ENCODE assay signal across 16 cellular contexts in genomic region chr2:219998099-219998498, GRCh38.
DNase-seq lines count a peak whose midpoint lies in the region; ATAC-seq and TF ChIP-seq lines count a peak whose summit lies in the region.
"Had no signal": no experiment of that assay in that cellular context is flagged by ENCODE, and none has a peak within 500 bp of the region (broad histone marks: within the 10 kb centered on the region; RNA-seq: fewer than 3 reads in every experiment).

No MANE protein-coding gene starts in this region.

- H4K20me1 ChIP-seq in PC-3 (ENCODE audit: low read length) = no peaks in the 10 kb centered on the region

- intact Hi-C loops in PC-3 (cut with micrococcal nuclease) = loop anchor here (1.0 kb wide), 1 partner anchor 262 kb away; no protein-coding TSS in a partner anchor
- intact Hi-C loops in CD14-positive monocyte (cut with micrococcal nuclease) = no loop called here

- in situ Hi-C loops in GM13977 (cut with MboI; ENCODE audit: low pct_unique_long_range_greater_than_20kb, low sequenced_read_pairs, unreplicated experiment) = no loop called here

- H3K9me3 Mint-ChIP-seq in CD14-positive monocyte = peaks cover 0 to 3% (median 0%) of the 10 kb centered on the region in 7 donors
- H3K9me3 Mint-ChIP-seq: activated CD4-positive, alpha-beta T cell treated with anti-CD3 and anti-CD28 coated beads, Interleukin-2, amount 10 ng/mL, durations not matched to agents 24 days and 14 days; activated naive CD4-positive, alpha-beta T cell treated with anti-CD3 and anti-CD28 coated beads, Interleukin-2, amount 50 U/mL, for 72 hours; brain had no signal

- H3K36me3 ChIP-seq in PC-3 (ENCODE audit: low read depth, low read length) = no peaks in the 10 kb centered on the region

- no peaks in the 10 kb centered on the region for H3K79me2 ChIP-seq in PC-3 (ENCODE audit: low read length)

- peaks cover 8% of the 10 kb centered on the region; the same call in 1 of the 2 replicates for H3K4me1 ChIP-seq in PC-3 (ENCODE audit: insufficient read depth, low read length)

- no TSS peak for BruUV-seq in PC-3 (replicated peaks; lab: Mats Ljungman, UMichigan)

- no peak overlapping the region for H3K4me3 ChIP-seq in PC-3 (ENCODE audit: low read length)
- H3K4me3 ChIP-seq: dorsolateral prefrontal cortex had no signal

- H3K9me3 ChIP-seq in PC-3 (ENCODE audit: low read length) = no peaks in the 10 kb centered on the region

- DNase-seq in AG08395 (ENCODE audit: low spot score) (peak; percentile 33), GM13977 (ENCODE audit: low spot score) (no peak), PC-3 (peak; percentile 23), iPS-NIHi11 (ENCODE audit: low spot score) (peak; percentile 24), islet precursor cell (no peak), CD14-positive monocyte (ENCODE audit: low spot score) (no peak), NCI-H187 treated with DMSO at 0.1 percent for 48 hours (lab: John Stamatoyannopoulos, UW) (no peak)
- DNase-seq in stimulated activated CD4-positive, alpha-beta T cell treated with anti-CD3 and anti-CD28 coated beads, Interleukin-12 subunit alpha, Interleukin-12 subunit beta, amount 100 ng/mL, for 4 hours = no peak
- DNase-seq: activated CD4-positive, alpha-beta T cell treated with anti-CD3 and anti-CD28 coated beads, Interleukin-2, amount 10 ng/mL, durations not matched to agents 24 days and 14 days; dorsolateral prefrontal cortex; naive thymus-derived CD8-positive, alpha-beta T cell; SIG-M5 had no signal

- H3K27ac Mint-ChIP-seq in CD14-positive monocyte = no peak overlapping the region
- H3K27ac Mint-ChIP-seq: activated CD4-positive, alpha-beta T cell treated with anti-CD3 and anti-CD28 coated beads, Interleukin-2, amount 10 ng/mL, durations not matched to agents 24 days and 14 days; activated naive CD4-positive, alpha-beta T cell treated with anti-CD3 and anti-CD28 coated beads, Interleukin-2, amount 50 U/mL, for 72 hours; B cell; naive thymus-derived CD8-positive, alpha-beta T cell; stimulated activated naive CD8-positive, alpha-beta T cell treated with anti-CD3 and anti-CD28 coated beads, Interleukin-15, Interleukin-2, amounts not matched to agents 100 ng/mL and 50 ng/mL, for 24 hours had no signal

- H3K4me3 Mint-ChIP-seq in CD14-positive monocyte = no peak overlapping the region
- H3K4me3 Mint-ChIP-seq: activated CD4-positive, alpha-beta T cell treated with anti-CD3 and anti-CD28 coated beads, Interleukin-2, amount 10 ng/mL, durations not matched to agents 24 days and 14 days; B cell; brain; naive thymus-derived CD8-positive, alpha-beta T cell; stimulated activated naive CD8-positive, alpha-beta T cell treated with anti-CD3 and anti-CD28 coated beads, Interleukin-15, Interleukin-2, amounts not matched to agents 100 ng/mL and 50 ng/mL, for 24 hours had no signal

- H3K4me2 ChIP-seq in PC-3 (ENCODE audit: low read length) = no peak overlapping the region

- peak; percentile 73 for ATAC-seq in PC-3
- ATAC-seq: activated naive CD4-positive, alpha-beta T cell treated with anti-CD3 and anti-CD28 coated beads, Interleukin-2, amount 50 U/mL, for 72 hours; naive thymus-derived CD8-positive, alpha-beta T cell had no signal

- no peaks in the 10 kb centered on the region for H3F3A ChIP-seq in PC-3 (ENCODE audit: low read length, unreplicated experiment)

- H3K9ac ChIP-seq in PC-3 (ENCODE audit: low read length) = no peak overlapping the region

- no peaks in the 10 kb centered on the region for H3K36me3 Mint-ChIP-seq in CD14-positive monocyte
- H3K36me3 Mint-ChIP-seq: activated naive CD4-positive, alpha-beta T cell treated with anti-CD3 and anti-CD28 coated beads, Interleukin-2, amount 50 U/mL, for 72 hours; brain; naive thymus-derived CD8-positive, alpha-beta T cell had no signal

- no peak overlapping the region for H3K27ac ChIP-seq in PC-3 (ENCODE audit: low read length)
- H3K27ac ChIP-seq: dorsolateral prefrontal cortex had no signal

- no peaks in the 10 kb centered on the region for H3K27me3 ChIP-seq in PC-3 (ENCODE audit: low read length)

- no peaks in the 10 kb centered on the region for H3K27me3 Mint-ChIP-seq in CD14-positive monocyte (ENCODE audit: low read depth in 3 of 3)
- H3K27me3 Mint-ChIP-seq: activated CD4-positive, alpha-beta T cell treated with anti-CD3 and anti-CD28 coated beads, Interleukin-2, amount 10 ng/mL, durations not matched to agents 24 days and 14 days; B cell; brain; stimulated activated naive CD8-positive, alpha-beta T cell treated with anti-CD3 and anti-CD28 coated beads, Interleukin-15, Interleukin-2, amounts not matched to agents 100 ng/mL and 50 ng/mL, for 24 hours had no signal

- no peaks in the 10 kb centered on the region for H3K4me1 Mint-ChIP-seq in CD14-positive monocyte
- H3K4me1 Mint-ChIP-seq: activated CD4-positive, alpha-beta T cell treated with anti-CD3 and anti-CD28 coated beads, Interleukin-2, amount 10 ng/mL, durations not matched to agents 24 days and 14 days; B cell had no signal

- CTCF ChIA-PET in PC-3 (lab: Charles Lee) = no interaction called here

- no peaks in the 10 kb centered on the region for H3K9me2 ChIP-seq in PC-3 (replicated peaks; ENCODE audit: low read length)

- no peak overlapping the region for H2AFZ ChIP-seq in PC-3 (ENCODE audit: low read length)

- POLR2A ChIA-PET in PC-3 (lab: Charles Lee; ENCODE audit: unreplicated experiment) = no interaction called here

- peak; percentile 6 for TF ChIP-seq CTCF in GM13977 (IDR thresholded peaks at IDR 0.05; ENCODE audit: extremely low read depth, insufficient read depth, missing control alignments)
- TF ChIP-seq CTCF in PC-3 (conservative IDR thresholded peaks at IDR 0.05; ENCODE audit: low read depth, low read length) = peak; percentile 40
- TF ChIP-seq CTCF in CD14-positive monocyte (IDR thresholded peaks at IDR 0.05) = no peak

Comparison
In these comparisons a context has a peak if more than half of its experiments do, and no peak if none do; other contexts are left out.
1. DNase-seq: peak in AG08395 (single experiment), PC-3 (single experiment) and iPS-NIHi11 (single experiment); none in GM13977 (single experiment), stimulated activated CD4-positive, alpha-beta T cell treated with anti-CD3 and anti-CD28 coated beads, Interleukin-12 subunit alpha, Interleukin-12 subunit beta, amount 100 ng/mL, for 4 hours (single experiment), islet precursor cell (single experiment), CD14-positive monocyte (single experiment) and NCI-H187 treated with DMSO at 0.1 percent for 48 hours (single experiment).